Comparison of ENCODE assay signal across 14 cellular contexts in the genomic region with DNA sequence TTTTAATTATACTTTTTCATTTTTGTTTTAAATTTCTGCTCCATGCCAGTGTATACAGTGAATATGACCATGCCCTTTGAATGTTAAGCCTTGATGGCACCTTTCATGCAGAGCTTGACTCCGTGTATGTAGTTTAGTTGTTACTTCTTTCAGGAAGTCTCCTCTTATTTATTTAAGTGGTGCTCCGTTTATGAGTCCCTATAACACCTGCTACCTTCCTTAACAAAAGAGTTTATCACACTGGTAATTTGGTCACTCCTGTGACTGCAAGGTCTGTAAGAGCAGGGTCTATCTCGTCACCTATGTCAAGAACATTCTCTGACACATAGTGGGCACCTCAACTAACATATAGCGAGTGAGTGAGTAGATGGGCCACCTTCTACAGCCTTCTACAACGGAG.
"Had no signal": no experiment of that assay in that cellular context is flagged by ENCODE, and none has a peak within 500 bp of the region (broad histone marks: within the 10 kb centered on the region; RNA-seq: fewer than 3 reads in every experiment).

No MANE protein-coding gene starts in this region.

- H3K27me3 ChIP-seq: body of pancreas, right lobe of liver, spleen, tibial nerve had no signal

- H3K27ac ChIP-seq: body of pancreas, lower lobe of right lung, prostate gland, right lobe of liver, spleen, tibial nerve had no signal

- DNase-seq: body of pancreas; dermis blood vessel endothelial cell; hypothalamus; kidney glomerular epithelial cell; lower lobe of right lung; midbrain; naive thymus-derived CD8-positive, alpha-beta T cell; right lobe of liver; spleen; stimulated activated CD4-positive, alpha-beta T cell treated with anti-CD3 and anti-CD28 coated beads, Interleukin-1b, Interleukin-23, amount 100 ng/mL, for 48 hours had no signal

- H3K36me3 ChIP-seq: lower lobe of right lung, prostate gland, right lobe of liver, spleen, tibial nerve had no signal

- ATAC-seq: activated CD4-positive, CD25-positive, alpha-beta regulatory T cell treated with anti-CD3 and anti-CD28 coated beads, Interleukin-2, amount 50 U/mL, for 24 hours; body of pancreas; lower lobe of right lung; naive thymus-derived CD8-positive, alpha-beta T cell; right lobe of liver; stimulated activated memory B cell treated with anti-CD40 and anti-IgM and Interleukin-4, amounts not matched to agents 10 μg/mL and 1 μg/mL and 100 μg/mL, for 72 hours had no signal

- H3K9me3 ChIP-seq: body of pancreas, lower lobe of right lung, prostate gland, right lobe of liver, spleen, tibial nerve had no signal

- H3K4me1 ChIP-seq: right lobe of liver had no signal

- H3K4me3 ChIP-seq: body of pancreas, lower lobe of right lung, prostate gland, right lobe of liver, spleen, tibial nerve had no signal
